1 cellular context compared by ENCODE assay signal in genomic region chr14:73961192-73961591, GRCh38.
A peak's percentile ranks its signal among the peaks of the same experiment; 100 is the strongest.
TF ChIP-seq lines count a peak whose summit lies in the region.

No MANE protein-coding gene starts in this region.

TF ChIP-seq in HepG2, 621 proteins besides CTCF, POLR2A, EP300 and RAD21:
- TF ChIP-seq, protein P1, sequence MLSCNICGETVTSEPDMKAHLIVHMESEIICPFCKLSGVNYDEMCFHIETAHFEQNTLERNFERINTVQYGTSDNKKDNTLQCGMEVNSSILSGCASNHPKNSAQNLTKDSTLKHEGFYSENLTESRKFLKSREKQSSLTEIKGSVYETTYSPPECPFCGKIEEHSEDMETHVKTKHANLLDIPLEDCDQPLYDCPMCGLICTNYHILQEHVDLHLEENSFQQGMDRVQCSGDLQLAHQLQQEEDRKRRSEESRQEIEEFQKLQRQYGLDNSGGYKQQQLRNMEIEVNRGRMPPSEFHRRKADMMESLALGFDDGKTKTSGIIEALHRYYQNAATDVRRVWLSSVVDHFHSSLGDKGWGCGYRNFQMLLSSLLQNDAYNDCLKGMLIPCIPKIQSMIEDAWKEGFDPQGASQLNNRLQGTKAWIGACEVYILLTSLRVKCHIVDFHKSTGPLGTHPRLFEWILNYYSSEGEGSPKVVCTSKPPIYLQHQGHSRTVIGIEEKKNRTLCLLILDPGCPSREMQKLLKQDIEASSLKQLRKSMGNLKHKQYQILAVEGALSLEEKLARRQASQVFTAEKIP (CRISPR knock-in tag; IDR thresholded peaks at IDR 0.05; ENCODE audit: borderline replicate concordance): no peak
- TF ChIP-seq POLR2G (IDR thresholded peaks at IDR 0.05; ENCODE audit: low read depth, low read length): 0 out of 2 replicates have a peak, but pooled peaks have one; percentile 6
- no peak for TF ChIP-seq ZFP36L2 (CRISPR knock-in tag; IDR thresholded peaks at IDR 0.05)
- TF ChIP-seq ZNF841 (CRISPR knock-in tag; IDR thresholded peaks at IDR 0.05; ENCODE audit: borderline replicate concordance): no peak
- peak; percentile 35 for TF ChIP-seq AGO2 (optimal IDR thresholded peaks at IDR 0.05; ENCODE audit: low read depth, low read length)
- no peak for TF ChIP-seq ZFP1 (CRISPR knock-in tag; IDR thresholded peaks at IDR 0.05)
- TF ChIP-seq, protein P2, sequence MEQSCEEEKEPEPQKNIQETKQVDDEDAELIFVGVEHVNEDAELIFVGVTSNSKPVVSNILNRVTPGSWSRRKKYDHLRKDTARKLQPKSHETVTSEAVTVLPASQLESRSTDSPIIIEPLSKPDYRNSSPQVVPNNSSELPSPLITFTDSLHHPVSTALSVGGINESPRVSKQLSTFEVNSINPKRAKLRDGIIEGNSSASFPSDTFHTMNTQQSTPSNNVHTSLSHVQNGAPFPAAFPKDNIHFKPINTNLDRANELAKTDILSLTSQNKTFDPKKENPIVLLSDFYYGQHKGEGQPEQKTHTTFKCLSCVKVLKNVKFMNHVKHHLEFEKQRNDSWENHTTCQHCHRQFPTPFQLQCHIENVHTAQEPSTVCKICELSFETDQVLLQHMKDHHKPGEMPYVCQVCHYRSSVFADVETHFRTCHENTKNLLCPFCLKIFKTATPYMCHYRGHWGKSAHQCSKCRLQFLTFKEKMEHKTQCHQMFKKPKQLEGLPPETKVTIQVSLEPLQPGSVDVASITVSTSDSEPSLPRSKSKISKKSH (CRISPR knock-in tag; IDR thresholded peaks at IDR 0.05; ENCODE audit: borderline replicate concordance): no peak
- no peak for TF ChIP-seq KLF11 (CRISPR knock-in tag; IDR thresholded peaks at IDR 0.05)
- TF ChIP-seq, protein P3, sequence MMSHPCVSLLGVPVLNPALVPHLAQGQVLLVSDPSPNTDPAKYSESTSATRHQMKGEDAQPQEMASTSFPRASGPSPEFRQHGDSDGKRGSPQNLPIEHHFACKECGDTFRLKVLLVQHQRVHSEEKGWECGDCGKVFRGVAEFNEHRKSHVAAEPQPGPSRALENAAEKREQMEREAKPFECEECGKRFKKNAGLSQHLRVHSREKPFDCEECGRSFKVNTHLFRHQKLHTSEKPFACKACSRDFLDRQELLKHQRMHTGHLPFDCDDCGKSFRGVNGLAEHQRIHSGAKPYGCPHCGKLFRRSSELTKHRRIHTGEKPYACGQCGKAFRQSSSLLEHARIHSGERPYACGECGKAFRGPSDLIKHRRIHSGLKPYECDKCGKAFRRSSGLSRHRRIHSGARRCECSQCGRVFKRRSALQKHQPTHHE (CRISPR knock-in tag; IDR thresholded peaks at IDR 0.05; ENCODE audit: borderline replicate concordance): no peak
- TF ChIP-seq ZNF317 (CRISPR knock-in tag; IDR thresholded peaks at IDR 0.05): no peak
- TF ChIP-seq DNMT3B (CRISPR knock-in tag; conservative IDR thresholded peaks at IDR 0.05): no peak
- TF ChIP-seq, protein P4, sequence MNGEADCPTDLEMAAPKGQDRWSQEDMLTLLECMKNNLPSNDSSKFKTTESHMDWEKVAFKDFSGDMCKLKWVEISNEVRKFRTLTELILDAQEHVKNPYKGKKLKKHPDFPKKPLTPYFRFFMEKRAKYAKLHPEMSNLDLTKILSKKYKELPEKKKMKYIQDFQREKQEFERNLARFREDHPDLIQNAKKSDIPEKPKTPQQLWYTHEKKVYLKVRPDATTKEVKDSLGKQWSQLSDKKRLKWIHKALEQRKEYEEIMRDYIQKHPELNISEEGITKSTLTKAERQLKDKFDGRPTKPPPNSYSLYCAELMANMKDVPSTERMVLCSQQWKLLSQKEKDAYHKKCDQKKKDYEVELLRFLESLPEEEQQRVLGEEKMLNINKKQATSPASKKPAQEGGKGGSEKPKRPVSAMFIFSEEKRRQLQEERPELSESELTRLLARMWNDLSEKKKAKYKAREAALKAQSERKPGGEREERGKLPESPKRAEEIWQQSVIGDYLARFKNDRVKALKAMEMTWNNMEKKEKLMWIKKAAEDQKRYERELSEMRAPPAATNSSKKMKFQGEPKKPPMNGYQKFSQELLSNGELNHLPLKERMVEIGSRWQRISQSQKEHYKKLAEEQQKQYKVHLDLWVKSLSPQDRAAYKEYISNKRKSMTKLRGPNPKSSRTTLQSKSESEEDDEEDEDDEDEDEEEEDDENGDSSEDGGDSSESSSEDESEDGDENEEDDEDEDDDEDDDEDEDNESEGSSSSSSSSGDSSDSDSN (CRISPR knock-in tag; IDR thresholded peaks at IDR 0.05): no peak
- TF ChIP-seq RXRA (CRISPR knock-in tag; IDR thresholded peaks at IDR 0.05): no peak
TF ChIP-seq in HepG2: peak in this region for 2.
